ENCODE assay signal across 10 cellular contexts in the genomic region with DNA sequence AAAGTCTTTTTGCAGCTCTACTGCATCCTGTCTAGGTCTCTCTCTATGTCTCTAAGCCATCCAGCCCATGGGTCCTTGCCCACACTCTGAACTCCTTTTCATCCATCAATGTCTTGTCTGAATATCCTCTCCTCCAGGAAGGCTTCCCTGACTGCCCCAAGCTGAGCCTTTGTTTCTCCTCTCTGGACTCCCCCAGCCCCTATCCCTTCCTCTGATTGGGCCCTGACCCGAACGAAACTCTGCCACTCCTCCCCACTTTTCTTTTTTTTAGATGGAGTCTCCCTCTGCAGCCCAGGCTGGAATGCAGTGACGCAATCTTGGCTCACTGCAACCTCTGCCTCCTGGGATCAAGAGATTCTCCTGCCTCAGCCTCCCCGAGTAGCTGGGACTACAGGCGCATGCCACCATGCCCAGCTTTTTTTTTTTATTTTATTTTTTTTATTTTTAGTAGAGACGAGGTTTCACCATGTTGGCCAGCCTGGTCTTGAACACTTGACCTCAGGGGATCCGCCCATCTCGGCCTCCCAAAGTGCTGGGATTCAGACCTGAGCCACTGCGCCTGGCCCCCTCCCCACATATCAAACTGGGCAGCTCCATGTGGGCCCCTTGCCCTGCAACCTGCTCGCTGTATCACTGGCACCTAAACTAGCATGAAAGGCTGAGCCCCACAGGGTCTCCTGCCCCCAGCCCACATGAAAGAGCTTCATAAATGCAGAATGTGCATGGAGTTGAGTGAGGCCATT. TPM values are rescaled to one million over a fixed set of nuclear protein-coding genes. Genes with fewer than 3 reads are reported as not detected.
A peak's percentile ranks its signal among the peaks of the same experiment; 100 is the strongest.
DNase-seq lines count a peak whose midpoint lies in the region; ATAC-seq and TF ChIP-seq lines count a peak whose summit lies in the region.
"Had no signal": no experiment of that assay in that cellular context is flagged by ENCODE, and none has a peak within 500 bp of the region (broad histone marks: within the 10 kb centered on the region; RNA-seq: fewer than 3 reads in every experiment).

No MANE protein-coding gene starts in this region.

- peaks cover 31% of the 10 kb centered on the region for H3K27me3 Mint-ChIP-seq in activated naive CD4-positive, alpha-beta T cell treated with anti-CD3 and anti-CD28 coated beads, Interleukin-2, amount 50 U/mL, for 24 hours
- peaks cover 86% of the 10 kb centered on the region for H3K27me3 Mint-ChIP-seq in activated naive CD4-positive, alpha-beta T cell treated with anti-CD3 and anti-CD28 coated beads, Interleukin-2, amount 10 ng/mL, durations not matched to agents 7 days and 5 days
- H3K27me3 Mint-ChIP-seq in activated B cell treated with CpG ODN at 0.5 μM for 24 hours, result peaks cover 56% of the 10 kb centered on the region
- H3K27me3 Mint-ChIP-seq in immature natural killer cell (ENCODE audit: low read depth in 3 of 3), result peaks cover 14 to 31% (median 22%) of the 10 kb centered on the region in 3 donors
- peaks cover 60% of the 10 kb centered on the region for H3K27me3 Mint-ChIP-seq in type B pancreatic cell

- intact Hi-C loops in activated B cell treated with CpG ODN at 0.5 μM for 24 hours (cut with micrococcal nuclease), result loop anchor here (5.0 to 10.0 kb wide), 2 partner anchors 64 to 168 kb away; a partner anchor contains a TSS

- in situ Hi-C loops in GM13977 (cut with MboI; ENCODE audit: low pct_unique_long_range_greater_than_20kb, low sequenced_read_pairs, unreplicated experiment), result no loop called here

- H3K4me1 Mint-ChIP-seq in activated naive CD4-positive, alpha-beta T cell treated with anti-CD3 and anti-CD28 coated beads, Interleukin-2, amount 50 U/mL, for 24 hours, result peaks cover 10% of the 10 kb centered on the region
- H3K4me1 Mint-ChIP-seq in activated naive CD4-positive, alpha-beta T cell treated with anti-CD3 and anti-CD28 coated beads, Interleukin-2, amount 10 ng/mL, durations not matched to agents 7 days and 5 days, result peaks cover 11% of the 10 kb centered on the region
- H3K4me1 Mint-ChIP-seq in activated B cell treated with CpG ODN at 0.5 μM for 24 hours (peaks cover 18% of the 10 kb centered on the region), immature natural killer cell (peaks cover 12 to 17% of the 10 kb centered on the region in 2 donors), type B pancreatic cell (ENCODE audit: unreplicated experiment) (peaks cover 7% of the 10 kb centered on the region)

- POLR2A ChIA-PET in activated B cell treated with CpG ODN at 0.5 μM for 24 hours (lab: Charles Lee), result no interaction called here

- TF ChIP-seq CTCF in activated B cell treated with CpG ODN at 0.5 μM for 24 hours (IDR thresholded peaks at IDR 0.05), result no peak
- no peak for TF ChIP-seq CTCF in type B pancreatic cell (conservative IDR thresholded peaks at IDR 0.05)
- no peak for TF ChIP-seq CTCF in GM13977 (IDR thresholded peaks at IDR 0.05; ENCODE audit: extremely low read depth, insufficient read depth, missing control alignments)

- H3K9me3 Mint-ChIP-seq in activated naive CD4-positive, alpha-beta T cell treated with anti-CD3 and anti-CD28 coated beads, Interleukin-2, amount 50 U/mL, for 24 hours, result no peaks in the 10 kb centered on the region
- no peaks in the 10 kb centered on the region for H3K9me3 Mint-ChIP-seq in activated naive CD4-positive, alpha-beta T cell treated with anti-CD3 and anti-CD28 coated beads, Interleukin-2, amount 10 ng/mL, durations not matched to agents 7 days and 5 days
- H3K9me3 Mint-ChIP-seq in activated B cell treated with CpG ODN at 0.5 μM for 24 hours (no peaks in the 10 kb centered on the region), immature natural killer cell (peaks cover 0 to 5% (median 0%) of the 10 kb centered on the region in 6 donors), type B pancreatic cell (no peaks in the 10 kb centered on the region)
- H3K9me3 Mint-ChIP-seq: activated naive CD8-positive, alpha-beta T cell treated with anti-CD3 and anti-CD28 coated beads for 36 hours had no signal

- CTCF ChIA-PET in activated naive CD4-positive, alpha-beta T cell treated with anti-CD3 and anti-CD28 coated beads, Interleukin-2, amount 10 ng/mL, durations not matched to agents 7 days and 5 days (lab: Charles Lee), result no interaction called here
- CTCF ChIA-PET in activated B cell treated with CpG ODN at 0.5 μM for 24 hours (lab: Charles Lee), result no interaction called here

- peaks cover 1% of the 10 kb centered on the region for H3K36me3 Mint-ChIP-seq in activated naive CD4-positive, alpha-beta T cell treated with anti-CD3 and anti-CD28 coated beads, Interleukin-2, amount 50 U/mL, for 24 hours
- H3K36me3 Mint-ChIP-seq in activated naive CD4-positive, alpha-beta T cell treated with anti-CD3 and anti-CD28 coated beads, Interleukin-2, amount 10 ng/mL, durations not matched to agents 7 days and 5 days, result peaks cover 4% of the 10 kb centered on the region
- no peaks in the 10 kb centered on the region for H3K36me3 Mint-ChIP-seq in activated B cell treated with CpG ODN at 0.5 μM for 24 hours (ENCODE audit: low read depth)
- peaks cover 0 to 4% (median 3%) of the 10 kb centered on the region in 3 donors for H3K36me3 Mint-ChIP-seq in immature natural killer cell
- no peaks in the 10 kb centered on the region for H3K36me3 Mint-ChIP-seq in type B pancreatic cell
- H3K36me3 Mint-ChIP-seq: activated naive CD8-positive, alpha-beta T cell treated with anti-CD3 and anti-CD28 coated beads for 36 hours had no signal

- ATAC-seq in activated B cell treated with CpG ODN at 0.5 μM for 24 hours (ENCODE audit: low read depth), result no peak

- peak overlapping the region; percentile 41 for H3K27ac Mint-ChIP-seq in activated naive CD4-positive, alpha-beta T cell treated with anti-CD3 and anti-CD28 coated beads, Interleukin-2, amount 50 U/mL, for 24 hours
- H3K27ac Mint-ChIP-seq in activated naive CD4-positive, alpha-beta T cell treated with anti-CD3 and anti-CD28 coated beads, Interleukin-2, amount 10 ng/mL, durations not matched to agents 7 days and 5 days, result no peak overlapping the region
- no peak overlapping the region for H3K27ac Mint-ChIP-seq in activated B cell treated with CpG ODN at 0.5 μM for 24 hours
- peak overlapping the region in 1 of 6 donors; percentile 80 for H3K27ac Mint-ChIP-seq in immature natural killer cell
- peak overlapping the region; percentile 44 for H3K27ac Mint-ChIP-seq in type B pancreatic cell
- H3K27ac Mint-ChIP-seq: activated naive CD8-positive, alpha-beta T cell treated with anti-CD3 and anti-CD28 coated beads for 36 hours had no signal

- no peak for DNase-seq in activated naive CD4-positive, alpha-beta T cell treated with anti-CD3 and anti-CD28 coated beads, Interleukin-2, amount 10 ng/mL, durations not matched to agents 7 days and 5 days
- DNase-seq in activated B cell treated with CpG ODN at 0.5 μM for 24 hours, result no peak
- DNase-seq in immature natural killer cell, result no peak
- no peak for DNase-seq in type B pancreatic cell (ENCODE audit: extremely low spot score, unreplicated experiment)
- no peak for DNase-seq in AG20443 (ENCODE audit: low spot score)
- DNase-seq in NCI-H1417 treated with DMSO at 0.1 percent for 48 hours (lab: John Stamatoyannopoulos, UW), result no peak
- DNase-seq in GM13977 (ENCODE audit: low spot score), result no peak
- DNase-seq: GOT3 had no signal

- peak overlapping the region; percentile 0 for H3K4me3 Mint-ChIP-seq in activated naive CD4-positive, alpha-beta T cell treated with anti-CD3 and anti-CD28 coated beads, Interleukin-2, amount 50 U/mL, for 24 hours
- no peak overlapping the region for H3K4me3 Mint-ChIP-seq in activated naive CD4-positive, alpha-beta T cell treated with anti-CD3 and anti-CD28 coated beads, Interleukin-2, amount 10 ng/mL, durations not matched to agents 7 days and 5 days
- H3K4me3 Mint-ChIP-seq in activated B cell treated with CpG ODN at 0.5 μM for 24 hours (peak overlapping the region; percentile 11), immature natural killer cell (peak overlapping the region in 4 of 5 donors; percentile 15 to 80 (median 74)), type B pancreatic cell (peak overlapping the region; percentile 85)
- H3K4me3 Mint-ChIP-seq: activated naive CD8-positive, alpha-beta T cell treated with anti-CD3 and anti-CD28 coated beads for 36 hours had no signal

RNA-seq across cellular contexts. Expression of a gene that starts 0.9 kb away (rescaled TPM):
- 0.02 and 0.04 TPM in 2 replicates for total RNA-seq in activated B cell treated with CpG ODN at 0.5 μM for 24 hours
- polyA plus RNA-seq in immature natural killer cell, result not detected
- total RNA-seq in type B pancreatic cell (ENCODE audit: low replicate concordance), result 4.3 and 6.2 TPM in 2 replicates

RNA-seq across cellular contexts. Expression of a gene that starts 30.3 kb away (rescaled TPM):
- 65.6 and 80.5 TPM in 2 replicates for total RNA-seq in activated B cell treated with CpG ODN at 0.5 μM for 24 hours
- 10 to 100 TPM; 14.7 to 51.5 (median 17.7) TPM for polyA plus RNA-seq in immature natural killer cell
- 87.1 and 93.6 TPM in 2 replicates for total RNA-seq in type B pancreatic cell (ENCODE audit: low replicate concordance)

Comparison
In these comparisons a context has a peak if more than half of its experiments do, and no peak if none do; other contexts are left out.
1. H3K27ac Mint-ChIP-seq: peak in activated naive CD4-positive, alpha-beta T cell treated with anti-CD3 and anti-CD28 coated beads, Interleukin-2, amount 50 U/mL, for 24 hours (single experiment) and type B pancreatic cell (single experiment); none in activated naive CD4-positive, alpha-beta T cell treated with anti-CD3 and anti-CD28 coated beads, Interleukin-2, amount 10 ng/mL, durations not matched to agents 7 days and 5 days (single experiment) and activated B cell treated with CpG ODN at 0.5 μM for 24 hours (single experiment).